Comparison of ENCODE assay signal across 6 cellular contexts in the genomic region with DNA sequence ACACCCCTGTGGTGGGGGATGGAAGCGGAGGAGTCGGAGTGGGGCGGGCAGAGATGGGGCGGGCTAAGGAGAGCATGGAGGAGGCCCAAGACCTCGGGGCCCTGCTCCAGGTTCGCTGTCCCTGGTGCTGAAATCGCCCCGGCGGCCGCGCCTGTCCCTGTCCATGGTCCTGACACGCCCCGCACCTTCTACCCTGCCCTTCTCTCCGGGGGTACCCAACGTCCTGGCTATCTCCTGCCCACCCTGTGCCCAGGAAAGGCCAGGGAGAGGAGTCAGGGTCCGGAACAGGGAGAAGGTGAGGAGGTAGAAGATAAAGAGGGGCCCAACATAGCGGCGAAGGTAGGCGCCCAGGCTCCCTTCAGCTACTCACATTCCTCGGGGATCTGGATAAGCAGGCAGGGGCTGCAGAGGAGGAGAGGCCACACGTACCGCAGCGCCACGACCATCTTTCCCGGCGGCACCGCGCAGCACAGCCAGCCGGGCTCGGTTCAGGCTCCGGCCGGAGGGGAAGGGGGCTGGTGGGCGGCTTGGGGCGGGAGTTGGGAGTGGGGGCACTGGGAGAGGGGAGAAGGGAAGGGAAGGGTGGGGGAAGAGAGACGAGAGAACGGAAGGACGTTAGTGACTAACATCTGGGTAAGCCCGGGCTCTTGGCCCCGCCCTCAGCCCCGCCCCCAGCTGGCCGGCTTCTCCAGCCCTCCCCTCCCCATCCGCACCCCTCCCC. TPM values are rescaled to one million over a fixed set of nuclear protein-coding genes. Genes with fewer than 3 reads are reported as not detected.
A peak's percentile ranks its signal among the peaks of the same experiment; 100 is the strongest.
DNase-seq lines count a peak whose midpoint lies in the region; ATAC-seq lines count a peak whose summit lies in the region.

No MANE protein-coding gene starts in this region.

- H3K4me3 ChIP-seq in GM23248: no peak overlapping the region

- H3F3A ChIP-seq in GM23248 (ENCODE audit: insufficient read depth): no peaks in the 10 kb centered on the region

- ATAC-seq in GM19463 (IDR thresholded peaks at IDR 0.05; ENCODE audit: unreplicated experiment): no peak

- H3K4me1 ChIP-seq in GM23248 (ENCODE audit: insufficient read depth): no peaks in the 10 kb centered on the region

- no peak overlapping the region for H3K9ac ChIP-seq in GM23248

- no peak overlapping the region for H3K27ac ChIP-seq in GM23248

- no peak overlapping the region for H3K4me2 ChIP-seq in GM23248 (ENCODE audit: unreplicated experiment)

- no peaks in the 10 kb centered on the region for H3K27me3 ChIP-seq in GM23248 (replicated peaks; ENCODE audit: insufficient read depth)

- H3K79me2 ChIP-seq in GM23248 (ENCODE audit: insufficient read depth): no peaks in the 10 kb centered on the region

- no peaks in the 10 kb centered on the region for H4K20me1 ChIP-seq in GM23248 (ENCODE audit: insufficient read depth)

- in situ Hi-C loops in GM23248 (cut with MboI): no loop called here

- no peak overlapping the region for H2AFZ ChIP-seq in GM23248

- WGBS in GM23248 (ENCODE audit: low coverage in 1 of 2, low lambda C conversion rate in 2 of 2, missing lambda C conversion rate in 2 of 2), 2 experiments: 0 to 4% methylated on average over 2 to 33 of the region's 42 CpGs

- H3K9me2 ChIP-seq in GM23248 (ENCODE audit: insufficient read depth): no peaks in the 10 kb centered on the region

- no peaks in the 10 kb centered on the region for H3K36me3 ChIP-seq in GM23248 (ENCODE audit: low read depth)

- H3K9me3 ChIP-seq in GM23248 (ENCODE audit: low read depth): no peaks in the 10 kb centered on the region

- DNase-seq in GM23248 (peak; percentile 43), fibroblast of peridontal ligament (ENCODE audit: extremely low read depth) (peak; percentile 10), NCI-H2171 (lab: John Stamatoyannopoulos, UW) (no peak)
- peak; percentile 25 to 37 (median 28) for DNase-seq in activated CD4-positive, CD25-positive, alpha-beta regulatory T cell (lab: John Stamatoyannopoulos, UW)
- peak; percentile 20 to 47 for DNase-seq in stimulated activated CD4-positive, alpha-beta T cell treated with anti-CD3 and anti-CD28 coated beads, Interleukin-1b, Interleukin-23, amount 100 ng/mL, for 1 hour (ENCODE audit: low read depth in 2 of 2)

RNA-seq across cellular contexts. Expression of a gene that starts 10.4 kb away (rescaled TPM):
- 1.9 TPM in 1 of 2 replicates, not detected in the other for total RNA-seq in GM23248 (2014; rRNA removed; shearing (Covaris generic))
- polyA plus RNA-seq in GM23248 (2016; fragmentation: Nextera tagmentation; extraction: Ambion mirVana): 0.34 and 0.38 TPM in 2 replicates

RNA-seq across cellular contexts. Expression of a gene that starts 28.9 kb away (rescaled TPM):
- total RNA-seq in GM23248 (2014; rRNA removed; shearing (Covaris generic)): not detected in 2 replicates
- not detected in 2 replicates for polyA plus RNA-seq in GM23248 (2016; fragmentation: Nextera tagmentation; extraction: Ambion mirVana)

RNA-seq across cellular contexts. Expression of a gene that starts 45.2 kb away (rescaled TPM):
- 1.5 TPM in 1 of 2 replicates, not detected in the other for total RNA-seq in GM23248 (2014; rRNA removed; shearing (Covaris generic))
- polyA plus RNA-seq in GM23248 (2016; fragmentation: Nextera tagmentation; extraction: Ambion mirVana): not detected in 2 replicates

RNA-seq across cellular contexts. Expression of a gene that starts 50.5 kb away (rescaled TPM):
- total RNA-seq in GM23248 (2014; rRNA removed; shearing (Covaris generic)): 2.8 TPM in 1 of 2 replicates, not detected in the other
- polyA plus RNA-seq in GM23248 (2016; fragmentation: Nextera tagmentation; extraction: Ambion mirVana): 0.43 and 0.45 TPM in 2 replicates

RNA-seq across cellular contexts. Expression of a gene that starts 59.3 kb away (rescaled TPM):
- 105 and 154 TPM in 2 replicates for total RNA-seq in GM23248 (2014; rRNA removed; shearing (Covaris generic))
- polyA plus RNA-seq in GM23248 (2016; fragmentation: Nextera tagmentation; extraction: Ambion mirVana): 161 and 166 TPM in 2 replicates
